Comparison of ENCODE assay signal across 19 cellular contexts in the genomic region with DNA sequence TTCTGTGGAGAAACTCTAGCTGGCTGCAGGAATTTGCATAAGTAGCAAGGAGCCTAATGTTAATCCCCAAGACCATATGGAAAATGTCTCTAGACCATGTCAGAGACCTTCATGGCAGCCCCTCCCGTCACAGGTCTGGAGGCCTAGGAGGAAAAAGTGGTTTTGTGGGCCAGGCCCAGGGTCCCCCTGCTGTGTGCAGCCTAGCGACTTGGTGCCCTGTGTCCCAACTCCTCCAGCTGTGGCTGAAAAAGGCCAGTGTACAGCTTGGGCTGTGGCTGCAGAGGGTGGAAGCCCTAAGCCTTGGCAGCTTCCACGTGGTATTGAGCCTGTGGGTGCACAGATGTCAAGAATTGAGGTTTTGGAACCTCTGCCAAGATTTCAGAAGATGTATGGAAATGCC.
DNase-seq lines count a peak whose midpoint lies in the region; ATAC-seq, FAIRE-seq and TF ChIP-seq lines count a peak whose summit lies in the region.
"Had no signal": no experiment of that assay in that cellular context is flagged by ENCODE, and none has a peak within 500 bp of the region (broad histone marks: within the 10 kb centered on the region; RNA-seq: fewer than 3 reads in every experiment).

No MANE protein-coding gene starts in this region.

- intact Hi-C loops in kidney (cut with DNase I): no loop called here

- H3K9me3 ChIP-seq in MG63 (no peaks in the 10 kb centered on the region), kidney (ENCODE audit: control insufficient read depth in 1 of 2, low read length in 2 of 2) (no peaks in the 10 kb centered on the region), BE2C (no peaks in the 10 kb centered on the region)

- no peak for FAIRE-seq in kidney (lab: Jason Lieb, UNC)
- FAIRE-seq: G401.6, GM12892, H1 had no signal

- no peak for ATAC-seq in GM21576 (IDR thresholded peaks at IDR 0.05; ENCODE audit: unreplicated experiment)
- ATAC-seq: CD8-positive, alpha-beta T cell had no signal

- H3K4me1 ChIP-seq in kidney (ENCODE audit: control insufficient read depth in 1 of 2, insufficient read depth in 1 of 2, low read depth in 1 of 2, low read length in 2 of 2) (no peaks in the 10 kb centered on the region), BE2C (peaks cover 5% of the 10 kb centered on the region)
- H3K4me1 ChIP-seq: BLaER1, Caco-2 had no signal

- TF ChIP-seq CTCF in kidney (IDR thresholded peaks at IDR 0.05; ENCODE audit: borderline replicate concordance, extremely low read depth, insufficient read depth): no peak
- no peak for TF ChIP-seq CTCF in BE2C (IDR thresholded peaks at IDR 0.05; ENCODE audit: low read depth, low read length)

- peak; percentile 1 for DNase-seq in DMS 273 treated with DMSO at 0.1 percent for 48 hours (lab: John Stamatoyannopoulos, UW)
- DNase-seq in MG63: peak; percentile 4
- DNase-seq in kidney: peak; percentile 29
- DNase-seq in BE2C: no peak
- DNase-seq in G401 (ENCODE audit: low spot score): no peak
- DNase-seq: Caco-2; CD4-positive, CD25-positive, alpha-beta regulatory T cell; CD8-positive, alpha-beta T cell; DMS53; DMS79 treated with DMSO at 0.1 percent for 48 hours; GM23248; H7; HCEC 1CT had no signal

- no peak overlapping the region for H3K27ac ChIP-seq in kidney (ENCODE audit: low read depth in 2 of 2, low read length in 2 of 2)
- H3K27ac ChIP-seq: BLaER1, C4-2B, GM23248 had no signal

- H3K36me3 ChIP-seq in MG63 (no peaks in the 10 kb centered on the region), kidney (ENCODE audit: control insufficient read depth in 1 of 2, insufficient read depth in 2 of 2, low read length in 2 of 2) (no peaks in the 10 kb centered on the region), BE2C (no peaks in the 10 kb centered on the region)
- H3K36me3 ChIP-seq: BLaER1 had no signal

- in situ Hi-C loops in G401 (cut with HindIII; ENCODE audit: low sequenced_read_pairs): no loop called here

- H3K9ac ChIP-seq in kidney (ENCODE audit: low read length in 2 of 2): no peak overlapping the region
- H3K9ac ChIP-seq: BLaER1, GM23248 had no signal

- no peak overlapping the region for H3K4me3 ChIP-seq in MG63
- H3K4me3 ChIP-seq in kidney (ENCODE audit: low read length in 2 of 2): no peak overlapping the region
- H3K4me3 ChIP-seq in BE2C (ENCODE audit: low read depth, low read length): no peak overlapping the region
- H3K4me3 ChIP-seq: BLaER1, GM23248 had no signal

- H3K27me3 ChIP-seq in MG63: no peaks in the 10 kb centered on the region
- H3K27me3 ChIP-seq in BE2C: no peaks in the 10 kb centered on the region
- H3K27me3 ChIP-seq: BLaER1 had no signal

Comparison
In these comparisons a context has a peak if more than half of its experiments do, and no peak if none do; other contexts are left out.
1. DNase-seq: peak in DMS 273 treated with DMSO at 0.1 percent for 48 hours (single experiment), MG63 (single experiment) and kidney (single experiment); none in BE2C (single experiment) and G401 (single experiment).